ENCODE assay signal across 1 cellular context in genomic region chr1:26417111-26417510, GRCh38.
TF ChIP-seq lines count a peak whose summit lies in the region.

No MANE protein-coding gene starts in this region.

TF ChIP-seq in K562, 482 proteins besides CTCF, POLR2A, EP300 and RAD21 (continued from another document):
- TF ChIP-seq DMBX1 (CRISPR knock-in tag; IDR thresholded peaks at IDR 0.05; ENCODE audit: borderline replicate concordance) (no peak), CTBP1 (IDR thresholded peaks at IDR 0.05; ENCODE audit: borderline replicate concordance) (peak; percentile 33; the same call in 1 of the 2 replicates), ZKSCAN1 (IDR thresholded peaks at IDR 0.05; ENCODE audit: low read depth, low read length) (peak; percentile 45; the same call in 1 of the 2 replicates), C11orf30 (IDR thresholded peaks at IDR 0.05; ENCODE audit: low read depth) (no peak), ZNF263 (CRISPR knock-in tag; IDR thresholded peaks at IDR 0.05; ENCODE audit: borderline replicate concordance) (no peak), SP2 (IDR thresholded peaks at IDR 0.05; ENCODE audit: extremely low read depth, low read depth, low read length, poor library complexity, severe bottlenecking) (no peak), ZFP36 (IDR thresholded peaks at IDR 0.05; ENCODE audit: low read depth, low read length, partially characterized antibody) (peak; percentile 21), ZZZ3 (IDR thresholded peaks at IDR 0.05) (no peak), POU5F1 (IDR thresholded peaks at IDR 0.05; ENCODE audit: borderline replicate concordance, low read depth, low read length, partially characterized antibody) (no peak), MEF2D (tag; conservative IDR thresholded peaks at IDR 0.05; ENCODE audit: low read depth) (no peak), MEF2A (IDR thresholded peaks at IDR 0.05; ENCODE audit: control insufficient read depth, low read depth, low read length) (no peak), HMBOX1 (IDR thresholded peaks at IDR 0.05) (no peak), FOSL1 (tag; conservative IDR thresholded peaks at IDR 0.05) (no peak), ETS1 (conservative IDR thresholded peaks at IDR 0.05; ENCODE audit: control insufficient read depth, low read depth, low read length) (no peak), SMC3 (conservative IDR thresholded peaks at IDR 0.05; ENCODE audit: insufficient read depth, low read depth, low read length) (peak; percentile 89), ZNF77 (CRISPR knock-in tag; IDR thresholded peaks at IDR 0.05) (no peak), KLF13 (tag; IDR thresholded peaks at IDR 0.05; ENCODE audit: borderline replicate concordance, low read depth) (no peak), KAT7 (CRISPR knock-in tag; IDR thresholded peaks at IDR 0.05; ENCODE audit: borderline replicate concordance) (no peak), AFF1 (IDR thresholded peaks at IDR 0.05; ENCODE audit: low read depth in 1 of 2, partially characterized antibody in 2 of 2) (no peak), HMG20B (CRISPR knock-in tag; IDR thresholded peaks at IDR 0.05) (no peak), XRCC5 (IDR thresholded peaks at IDR 0.05; ENCODE audit: low read depth, low read length) (0 out of 2 replicates have a peak, but pooled peaks have one; percentile 52), PATZ1 (CRISPR knock-in tag; IDR thresholded peaks at IDR 0.05; ENCODE audit: borderline replicate concordance) (no peak), ARID4B (CRISPR knock-in tag; IDR thresholded peaks at IDR 0.05) (no peak), ZNF24 (IDR thresholded peaks at IDR 0.05) (no peak), YY1 (IDR thresholded peaks at IDR 0.05; ENCODE audit: borderline replicate concordance in 1 of 3, control insufficient read depth in 1 of 3, extremely low read depth in 1 of 3, insufficient read depth in 3 of 3, insufficient read length in 1 of 3, insufficient replicate concordance in 2 of 3, low read depth in 1 of 3, low read length in 2 of 3) (peak in 1 of 3 experiments; percentile 40), PPARD (CRISPR knock-in tag; IDR thresholded peaks at IDR 0.05) (no peak), ZMIZ1 (IDR thresholded peaks at IDR 0.05; ENCODE audit: low read depth in 2 of 2, low read length in 2 of 2) (0 out of 4 replicates have a peak, but pooled peaks of 1 of the 2 experiments have one; percentile 31)
